10 cellular contexts compared by ENCODE assay signal in genomic region chr5:143397302-143398052, GRCh38. TPM values are rescaled to one million over a fixed set of nuclear protein-coding genes. Genes with fewer than 3 reads are reported as not detected.
DNase-seq lines count a peak whose midpoint lies in the region; ATAC-seq and TF ChIP-seq lines count a peak whose summit lies in the region.
"Had no signal": no experiment of that assay in that cellular context is flagged by ENCODE, and none has a peak within 500 bp of the region (broad histone marks: within the 10 kb centered on the region; RNA-seq: fewer than 3 reads in every experiment).

No MANE protein-coding gene starts in this region.

- peaks cover 81% of the 10 kb centered on the region for H3K4me1 Mint-ChIP-seq in activated T-cell treated with anti-CD3 and anti-CD28 coated beads, Interleukin-2, amount 50 U/mL, for 4 hours (ENCODE audit: low read depth)
- peaks cover 68% of the 10 kb centered on the region for H3K4me1 Mint-ChIP-seq in activated CD4-positive, alpha-beta memory T cell treated with anti-CD3 and anti-CD28 coated beads, Interleukin-2, amount 10 ng/mL, durations not matched to agents 7 days and 5 days

- CTCF ChIA-PET in activated CD4-positive, alpha-beta memory T cell treated with anti-CD3 and anti-CD28 coated beads, Interleukin-2, amount 10 ng/mL, durations not matched to agents 7 days and 5 days (lab: Charles Lee) = interaction anchor here (2.1 kb wide), 1 partner anchor 394 kb away, joined by 8 read pairs; no protein-coding TSS in a partner anchor

- peak overlapping the region; percentile 92 for H3K4me3 Mint-ChIP-seq in activated T-cell treated with anti-CD3 and anti-CD28 coated beads, Interleukin-2, amount 50 U/mL, for 4 hours
- peak overlapping the region; percentile 27 for H3K4me3 Mint-ChIP-seq in activated CD4-positive, alpha-beta memory T cell treated with anti-CD3 and anti-CD28 coated beads, Interleukin-2, amount 10 ng/mL, durations not matched to agents 7 days and 5 days

- no peaks in the 10 kb centered on the region for H3K36me3 ChIP-seq in gastroesophageal sphincter
- no peaks in the 10 kb centered on the region for H3K36me3 ChIP-seq in suprapubic skin

- H3K4me3 ChIP-seq in gastroesophageal sphincter (peak overlapping the region; percentile 54 to 93), suprapubic skin (peak overlapping the region; percentile 95)

- no peaks in the 10 kb centered on the region for H3K27me3 ChIP-seq in gastroesophageal sphincter
- H3K27me3 ChIP-seq in suprapubic skin = no peaks in the 10 kb centered on the region

- H3K9me3 Mint-ChIP-seq in activated T-cell treated with anti-CD3 and anti-CD28 coated beads, Interleukin-2, amount 50 U/mL, for 4 hours = no peaks in the 10 kb centered on the region
- H3K9me3 Mint-ChIP-seq in activated CD4-positive, alpha-beta memory T cell treated with anti-CD3 and anti-CD28 coated beads, Interleukin-2, amount 10 ng/mL, durations not matched to agents 7 days and 5 days = no peaks in the 10 kb centered on the region

- H3K27ac ChIP-seq in gastroesophageal sphincter = peak overlapping the region in 1 of 4 donors; percentile 14
- H3K27ac ChIP-seq in suprapubic skin = no peak overlapping the region

- TF ChIP-seq EP300 in gastroesophageal sphincter (IDR thresholded peaks at IDR 0.05) (no peak), suprapubic skin (IDR thresholded peaks at IDR 0.05) (no peak)

- ATAC-seq in activated T-cell treated with anti-CD3 and anti-CD28 coated beads, Interleukin-2, amount 50 U/mL, for 4 hours = no peak
- no peak for ATAC-seq in gastroesophageal sphincter
- ATAC-seq in HG03280 (IDR thresholded peaks at IDR 0.05; ENCODE audit: unreplicated experiment) = no peak
- ATAC-seq in GM18519 (IDR thresholded peaks at IDR 0.05; ENCODE audit: low FRiP score, unreplicated experiment) = no peak
- ATAC-seq in HG02870 (IDR thresholded peaks at IDR 0.05; ENCODE audit: unreplicated experiment) = no peak

- TF ChIP-seq POLR2A in gastroesophageal sphincter (IDR thresholded peaks at IDR 0.05) = no peak
- TF ChIP-seq POLR2A in suprapubic skin (IDR thresholded peaks at IDR 0.05) = no peak

- no peaks in the 10 kb centered on the region for H3K27me3 Mint-ChIP-seq in activated T-cell treated with anti-CD3 and anti-CD28 coated beads, Interleukin-2, amount 50 U/mL, for 4 hours (ENCODE audit: low read depth)
- no peaks in the 10 kb centered on the region for H3K27me3 Mint-ChIP-seq in activated CD4-positive, alpha-beta memory T cell treated with anti-CD3 and anti-CD28 coated beads, Interleukin-2, amount 10 ng/mL, durations not matched to agents 7 days and 5 days

- no peak for DNase-seq in activated T-cell treated with anti-CD3 and anti-CD28 coated beads, Interleukin-2, amount 50 U/mL, for 4 hours
- no peak for DNase-seq in activated T-cell treated with anti-CD3 and anti-CD28 coated beads, Interleukin-2, amount 50 U/mL, for 48 hours
- no peak for DNase-seq in activated CD4-positive, alpha-beta memory T cell treated with anti-CD3 and anti-CD28 coated beads, Interleukin-2, amount 10 ng/mL, durations not matched to agents 7 days and 5 days
- no peak for DNase-seq in suprapubic skin (ENCODE audit: low spot score in 2 of 2)
- DNase-seq: anterior cingulate cortex, islet precursor cell had no signal

- peaks cover 35% of the 10 kb centered on the region for H3K36me3 Mint-ChIP-seq in activated T-cell treated with anti-CD3 and anti-CD28 coated beads, Interleukin-2, amount 50 U/mL, for 4 hours (ENCODE audit: insufficient read depth)
- H3K36me3 Mint-ChIP-seq in activated CD4-positive, alpha-beta memory T cell treated with anti-CD3 and anti-CD28 coated beads, Interleukin-2, amount 10 ng/mL, durations not matched to agents 7 days and 5 days (ENCODE audit: low read depth) = peaks cover 45% of the 10 kb centered on the region

- POLR2A ChIA-PET in activated CD4-positive, alpha-beta memory T cell treated with anti-CD3 and anti-CD28 coated beads, Interleukin-2, amount 10 ng/mL, durations not matched to agents 7 days and 5 days (lab: Charles Lee) = interaction anchor here (1.1 kb wide), 1 partner anchor 43 kb away, joined by 3 read pairs; no protein-coding TSS in a partner anchor

- 78 to 82% methylated on average over 2 of the region's 2 CpGs for WGBS in gastroesophageal sphincter (ENCODE audit: low coverage in 1 of 2), 2 donors
- WGBS in suprapubic skin = 57% methylated on average over 2 of the region's 2 CpGs

- H3K9me3 ChIP-seq in gastroesophageal sphincter (no peaks in the 10 kb centered on the region), suprapubic skin (no peaks in the 10 kb centered on the region)

- TF ChIP-seq CTCF in gastroesophageal sphincter (IDR thresholded peaks at IDR 0.05) (no peak), suprapubic skin (IDR thresholded peaks at IDR 0.05) (no peak)

- H3K4me1 ChIP-seq in gastroesophageal sphincter (peaks cover 3 to 77% (median 11%) of the 10 kb centered on the region in 3 donors), suprapubic skin (peaks cover 84% of the 10 kb centered on the region)

- H3K27ac Mint-ChIP-seq in activated CD4-positive, alpha-beta memory T cell treated with anti-CD3 and anti-CD28 coated beads, Interleukin-2, amount 10 ng/mL, durations not matched to agents 7 days and 5 days = no peak overlapping the region

RNA-seq across cellular contexts. Expression of gene NR3C1, which starts 6.0 kb away (rescaled TPM):
- total RNA-seq in activated T-cell treated with anti-CD3 and anti-CD28 coated beads, Interleukin-2, amount 50 U/mL, for 4 hours = 10 to 100 TPM; 40.2 to 53.3 (median 43.1) TPM
- total RNA-seq in activated CD4-positive, alpha-beta memory T cell treated with anti-CD3 and anti-CD28 coated beads, Interleukin-2, amount 10 ng/mL, durations not matched to agents 7 days and 5 days = 10 to 100 TPM; 79.3 to 81.6 TPM
- total RNA-seq in gastroesophageal sphincter (100 to 1,000 TPM in 1 of 4 donors, 10 to 100 TPM in 3; 69.7 to 103 (median 85.6) TPM), suprapubic skin (10 to 100 TPM; 50.4 to 68.8 (median 56.5) TPM)
